11 cellular contexts compared by ENCODE assay signal in the genomic region with DNA sequence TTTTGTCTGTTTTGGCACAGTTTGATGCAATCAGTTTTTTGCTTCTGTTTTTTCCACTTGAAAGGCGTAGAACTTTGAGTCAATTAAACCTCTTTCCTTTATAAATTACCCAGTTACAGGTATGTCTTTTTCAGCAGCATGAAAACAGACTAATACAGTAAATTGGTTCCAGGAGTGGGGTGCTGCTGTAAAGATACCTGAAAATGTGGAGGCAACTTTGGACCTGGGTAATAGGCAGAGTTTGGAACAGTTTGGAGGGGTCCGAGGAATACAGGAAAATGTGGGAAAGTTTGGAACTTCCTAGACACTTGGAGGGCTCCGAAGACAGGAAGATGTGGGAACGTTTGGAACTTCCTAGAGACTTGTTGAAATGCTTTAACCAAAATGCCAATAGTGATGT.
"Had no signal": no experiment of that assay in that cellular context is flagged by ENCODE, and none has a peak within 500 bp of the region (broad histone marks: within the 10 kb centered on the region; RNA-seq: fewer than 3 reads in every experiment).

No MANE protein-coding gene starts in this region.

- H3K27ac ChIP-seq: GM23248 had no signal

- H3K4me1 ChIP-seq: HAP-1 had no signal

- H3K9ac ChIP-seq: GM23248 had no signal

- H2AFZ ChIP-seq: GM23248, GM23338 had no signal

- H3K4me2 ChIP-seq: GM23338 had no signal

- FAIRE-seq: H1, H54 had no signal

- H3K36me3 ChIP-seq: HAP-1 had no signal

- DNase-seq: GM23248, GOT3, H7, H9, HCEC 1CT, HFFc6 had no signal

- ATAC-seq: GM23338, HCT116 had no signal

- H3K4me3 ChIP-seq: GM23248, GM23338, HAP-1 had no signal
